Comparison of ENCODE assay signal across 9 cellular contexts in the genomic region with DNA sequence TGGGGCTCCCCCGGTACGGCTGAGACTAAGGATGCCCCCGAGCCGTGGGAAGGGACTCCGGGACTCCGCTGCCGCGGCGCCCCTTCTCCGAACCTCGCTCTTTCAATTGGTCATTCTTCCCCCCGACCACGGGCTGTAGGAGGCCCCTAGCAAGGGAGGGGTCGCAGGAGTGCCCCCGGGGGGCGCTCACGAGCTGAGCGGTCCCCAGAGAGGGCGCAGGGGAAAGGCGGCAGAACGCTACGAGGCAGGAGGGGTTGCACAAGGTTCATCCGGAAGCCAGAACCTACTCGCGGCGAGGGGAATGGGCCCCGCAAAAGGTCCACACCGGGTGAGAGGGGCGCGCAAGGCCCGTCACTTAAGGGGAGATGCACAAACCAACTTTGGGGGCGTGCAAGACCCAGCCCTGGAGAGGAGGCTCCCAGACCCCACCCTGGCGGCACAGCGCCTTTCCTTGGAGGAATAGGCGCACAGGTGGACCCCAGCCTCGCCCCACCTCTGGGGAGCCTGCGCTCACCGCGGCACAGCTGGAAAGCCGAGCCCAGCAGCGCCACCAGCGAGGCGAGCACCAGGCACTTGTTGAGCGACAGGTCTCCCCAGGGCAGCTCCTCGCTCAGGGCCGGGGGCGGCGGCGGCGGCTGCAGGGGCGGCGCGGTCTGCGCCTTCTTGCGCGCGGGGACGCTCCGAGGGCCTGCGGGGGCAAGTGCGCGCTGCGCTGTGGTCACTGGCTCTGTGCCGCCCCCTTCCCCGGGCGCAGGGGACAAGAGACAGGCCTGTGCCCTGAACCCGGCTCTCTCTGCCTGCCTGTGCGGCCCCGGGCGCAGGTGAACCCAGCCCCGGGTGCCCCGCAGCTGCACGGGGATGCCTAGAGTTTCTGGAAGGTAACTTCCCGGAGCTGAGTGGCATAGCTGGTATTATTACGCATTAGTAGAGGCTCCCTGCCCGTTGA. TPM values are rescaled to one million over a fixed set of nuclear protein-coding genes. Genes with fewer than 3 reads are reported as not detected.
A peak's percentile ranks its signal among the peaks of the same experiment; 100 is the strongest.
DNase-seq lines count a peak whose midpoint lies in the region; ATAC-seq and TF ChIP-seq lines count a peak whose summit lies in the region.
"Had no signal": no experiment of that assay in that cellular context is flagged by ENCODE, and none has a peak within 500 bp of the region (broad histone marks: within the 10 kb centered on the region; RNA-seq: fewer than 3 reads in every experiment).

No MANE protein-coding gene starts in this region.

- H3K9me2 ChIP-seq in hepatocyte (replicated peaks; ENCODE audit: insufficient read depth), result no peaks in the 10 kb centered on the region

- 4% methylated on average over 76 of the region's 76 CpGs for WGBS in right cardiac atrium
- 3% methylated on average over 70 of the region's 76 CpGs for WGBS in hepatocyte (ENCODE audit: low lambda C conversion rate, missing lambda C conversion rate)
- 8 to 10% methylated on average over 14 to 49 of the region's 76 CpGs for WGBS in upper lobe of left lung, 2 donors

- H3K4me3 ChIP-seq in right cardiac atrium (ENCODE audit: low read length) (no peak overlapping the region), hepatocyte (no peak overlapping the region), upper lobe of left lung (peak overlapping the region in 3 of 4 donors; percentile 10 to 32 (median 27))

- H3K4me1 ChIP-seq in right cardiac atrium (ENCODE audit: control insufficient read depth, insufficient read depth, low read length) (peaks cover 5% of the 10 kb centered on the region), hepatocyte (ENCODE audit: insufficient read depth) (peaks cover 13% of the 10 kb centered on the region), upper lobe of left lung (peaks cover 36 to 45% (median 37%) of the 10 kb centered on the region in 4 donors)

- peak overlapping the region; percentile 91 for H3K4me2 ChIP-seq in hepatocyte

- TF ChIP-seq EP300 in upper lobe of left lung (IDR thresholded peaks at IDR 0.05), result no peak

- ATAC-seq in right cardiac atrium (no peak), upper lobe of left lung (ENCODE audit: low FRiP score in 2 of 2) (no peak), sciatic nerve (no peak), HG03280 (IDR thresholded peaks at IDR 0.05; ENCODE audit: unreplicated experiment) (no peak), GM21786 (IDR thresholded peaks at IDR 0.05; ENCODE audit: unreplicated experiment) (no peak)

- H3K36me3 ChIP-seq in hepatocyte (replicated peaks; ENCODE audit: insufficient read depth, low read depth) (no peaks in the 10 kb centered on the region), upper lobe of left lung (peaks cover 0 to 7% (median 7%) of the 10 kb centered on the region in 4 donors)

- TF ChIP-seq POLR2A in upper lobe of left lung (IDR thresholded peaks at IDR 0.05), result no peak

- peak; percentile 30 for TF ChIP-seq CTCF in hepatocyte (IDR thresholded peaks at IDR 0.05; ENCODE audit: poor library complexity)
- TF ChIP-seq CTCF in upper lobe of left lung (IDR thresholded peaks at IDR 0.05), result peak in 1 of 6 experiments; percentile 8

- H3K9me3 ChIP-seq in right cardiac atrium (ENCODE audit: control insufficient read depth, low read length) (no peaks in the 10 kb centered on the region), hepatocyte (ENCODE audit: low read depth) (no peaks in the 10 kb centered on the region), upper lobe of left lung (no peaks in the 10 kb centered on the region)

- no peaks in the 10 kb centered on the region for H4K20me1 ChIP-seq in hepatocyte (ENCODE audit: insufficient read depth, poor library complexity, severe bottlenecking)

- intact Hi-C loops in right cardiac atrium (cut with DNase I), result no loop called here
- intact Hi-C loops in cardiac septum (cut with DNase I), result no loop called here
- intact Hi-C loops in sciatic nerve (cut with DNase I), result no loop called here

- H3K27ac ChIP-seq in right cardiac atrium (ENCODE audit: low read length) (no peak overlapping the region), hepatocyte (no peak overlapping the region), upper lobe of left lung (no peak overlapping the region)

- H3K27me3 ChIP-seq in right cardiac atrium (ENCODE audit: control insufficient read depth, insufficient read depth), result no peaks in the 10 kb centered on the region
- no peaks in the 10 kb centered on the region for H3K27me3 ChIP-seq in hepatocyte
- peaks cover 0 to 45% (median 37%) of the 10 kb centered on the region in 4 donors for H3K27me3 ChIP-seq in upper lobe of left lung

- DNase-seq in right cardiac atrium (peak in 2 of 3 donors; percentile 14 to 45), cardiac septum (ENCODE audit: low spot score) (no peak), hepatocyte (ENCODE audit: low spot score) (no peak), upper lobe of left lung (peak in 1 of 2 donors; percentile 87), sciatic nerve (ENCODE audit: low spot score) (no peak)
- peak; percentile 45 to 47 for DNase-seq in activated CD4-positive, alpha-beta T cell treated with anti-CD3 and anti-CD28 coated beads, Interleukin-2, amount 50 U/mL, for 4 hours
- DNase-seq: Right ventricle myocardium superior had no signal

- no peaks in the 10 kb centered on the region for H3K79me2 ChIP-seq in hepatocyte

- H2AFZ ChIP-seq in hepatocyte, result peak overlapping the region; percentile 40

RNA-seq across cellular contexts. Expression of gene JSRP1, which starts 2.8 kb away (rescaled TPM):
- total RNA-seq in right cardiac atrium (not detected), cardiac septum (0.46 TPM), hepatocyte (0.30 TPM in 1 of 2 replicates, not detected in the other), upper lobe of left lung (1 to 10 TPM in 3 of 6 donors, not detected in 3; 1.2 to 3.7 (median 1.7) TPM), sciatic nerve (not detected)
- polyA plus RNA-seq in right cardiac atrium (0.75 TPM), hepatocyte (0.91 and 0.93 TPM in 2 replicates)

RNA-seq across cellular contexts. Expression of gene AMH, which starts 4.3 kb away (rescaled TPM):
- 1 to 10 TPM in 2 of 4 donors, under 1 TPM in 2; 0.31 to 1.6 (median 1.1) TPM for total RNA-seq in right cardiac atrium
- polyA plus RNA-seq in right cardiac atrium, result 0.36 TPM
- total RNA-seq in cardiac septum, result 1.5 TPM
- 3.9 and 8.2 TPM in 2 replicates for total RNA-seq in hepatocyte
- 20.9 and 22.3 TPM in 2 replicates for polyA plus RNA-seq in hepatocyte
- total RNA-seq in upper lobe of left lung, result 1 to 10 TPM; 1.1 to 6.3 (median 3.2) TPM
- 1.3 TPM for total RNA-seq in sciatic nerve

RNA-seq across cellular contexts. Expression of gene SF3A2, which starts 16.8 kb away (rescaled TPM):
- total RNA-seq in right cardiac atrium (10 to 100 TPM; 30.0 to 34.9 (median 33.1) TPM), cardiac septum (34.1 TPM), hepatocyte (17.9 and 21.2 TPM in 2 replicates), upper lobe of left lung (100 to 1,000 TPM in 1 of 6 donors, 10 to 100 TPM in 5; 39.8 to 104 (median 70.7) TPM), sciatic nerve (65.0 TPM)
- polyA plus RNA-seq in right cardiac atrium (26.4 TPM), hepatocyte (75.3 and 81.1 TPM in 2 replicates)

RNA-seq across cellular contexts. Expression of gene PLEKHJ1, which starts 17.2 kb away (rescaled TPM):
- total RNA-seq in right cardiac atrium (10 to 100 TPM; 39.9 to 51.8 (median 45.8) TPM), cardiac septum (51.2 TPM), hepatocyte (142 and 165 TPM in 2 replicates), upper lobe of left lung (100 to 1,000 TPM in 2 of 6 donors, 10 to 100 TPM in 4; 67.2 to 114 (median 79.3) TPM), sciatic nerve (34.2 TPM)
- polyA plus RNA-seq in right cardiac atrium (65.2 TPM), hepatocyte (190 and 207 TPM in 2 replicates)

RNA-seq across cellular contexts. Expression of gene PEAK3, which starts 28.6 kb away (rescaled TPM):
- total RNA-seq in right cardiac atrium, result 1 to 10 TPM; 1.0 to 3.1 (median 1.7) TPM
- polyA plus RNA-seq in right cardiac atrium, result 0.84 TPM
- 0.19 TPM for total RNA-seq in cardiac septum
- not detected in 2 replicates for total RNA-seq in hepatocyte
- polyA plus RNA-seq in hepatocyte, result 0.15 and 0.57 TPM in 2 replicates
- total RNA-seq in upper lobe of left lung, result 1 to 10 TPM; 2.4 to 8.6 (median 4.6) TPM
- 0.71 TPM for total RNA-seq in sciatic nerve

Comparison
In these comparisons a context has a peak if more than half of its experiments do, and no peak if none do; other contexts are left out.
1. DNase-seq: peak in right cardiac atrium (2 of 3) and activated CD4-positive, alpha-beta T cell treated with anti-CD3 and anti-CD28 coated beads, Interleukin-2, amount 50 U/mL, for 4 hours (2 of 2); none in cardiac septum (single experiment), hepatocyte (single experiment) and sciatic nerve (single experiment).
2. H3K4me3 ChIP-seq: peak in upper lobe of left lung (3 of 4); none in right cardiac atrium (single experiment) and hepatocyte (single experiment).